In the genomic region with DNA sequence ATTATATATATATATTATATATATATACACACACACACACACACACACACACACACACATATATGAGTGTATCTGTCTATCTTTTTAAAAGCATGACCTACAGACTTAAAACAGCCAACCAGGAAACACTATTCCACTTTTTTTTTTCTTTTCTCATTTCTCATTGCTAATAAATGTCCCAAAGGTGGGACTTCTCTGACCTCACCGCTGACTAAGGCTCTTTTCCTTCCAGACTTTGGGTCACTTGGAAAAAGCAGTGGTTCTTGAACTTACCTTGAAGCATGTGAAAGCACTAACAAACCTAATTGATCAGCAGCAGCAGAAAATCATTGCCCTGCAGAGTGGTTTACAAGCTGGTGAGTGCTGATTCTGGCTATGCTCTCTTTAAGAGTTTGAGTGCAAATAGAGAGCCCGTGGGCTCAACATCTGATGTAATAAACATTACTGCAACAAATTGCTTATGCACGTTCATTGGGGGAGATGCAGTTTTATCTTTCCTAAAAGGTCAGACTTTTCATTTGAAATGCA, we compare ENCODE assay signal across 8 cellular contexts. TPM values are rescaled to one million over a fixed set of nuclear protein-coding genes. Genes with fewer than 3 reads are reported as not detected.
A peak's percentile ranks its signal among the peaks of the same experiment; 100 is the strongest.
DNase-seq lines count a peak whose midpoint lies in the region; ATAC-seq and TF ChIP-seq lines count a peak whose summit lies in the region.

No MANE protein-coding gene starts in this region.

- H3K36me3 ChIP-seq in CD8-positive, alpha-beta T cell (ENCODE audit: insufficient read depth, low read length): peaks cover 7% of the 10 kb centered on the region
- peaks cover 11% of the 10 kb centered on the region for H3K36me3 ChIP-seq in neutrophil

- H3K27me3 ChIP-seq in CD8-positive, alpha-beta T cell (ENCODE audit: insufficient read depth, low read length): no peaks in the 10 kb centered on the region
- H3K27me3 ChIP-seq in neutrophil: no peaks in the 10 kb centered on the region

- peak overlapping the region; percentile 63 for H3K4me3 Mint-ChIP-seq in CD8-positive, alpha-beta T cell

- no peaks in the 10 kb centered on the region for H3K9me3 ChIP-seq in CD8-positive, alpha-beta T cell (ENCODE audit: low read length)
- no peaks in the 10 kb centered on the region for H3K9me3 ChIP-seq in neutrophil

- no peak for DNase-seq in CD8-positive, alpha-beta T cell
- DNase-seq in MV-4-11 (lab: John Stamatoyannopoulos, UW): peak; percentile 17
- peak; percentile 47 for DNase-seq in dermis blood vessel endothelial cell
- DNase-seq in stimulated activated CD4-positive, alpha-beta T cell treated with anti-CD3 and anti-CD28 coated beads, Interleukin-1b, Interleukin-23, amount 100 ng/mL, for 48 hours: no peak

- peaks cover 63% of the 10 kb centered on the region for H3K4me1 Mint-ChIP-seq in CD8-positive, alpha-beta T cell (ENCODE audit: low read depth)

- H3K4me3 ChIP-seq in CD8-positive, alpha-beta T cell (ENCODE audit: low read depth, low read length): no peak overlapping the region
- H3K4me3 ChIP-seq in neutrophil (ENCODE audit: low read depth in 1 of 2, low read length in 1 of 2): peak overlapping the region; percentile 89 to 91

- CTCF ChIA-PET in CD8-positive, alpha-beta T cell (lab: Charles Lee): interaction anchor here (0.6 to 5.1 kb wide), 19 partner anchors 14 to 326 kb away, joined by 3 to 47 read pairs (median 5); no protein-coding TSS in a partner anchor

- H3K27ac Mint-ChIP-seq in CD8-positive, alpha-beta T cell: peak overlapping the region; percentile 55

- H3K9me3 Mint-ChIP-seq in CD8-positive, alpha-beta T cell: no peaks in the 10 kb centered on the region

- ATAC-seq in CD8-positive, alpha-beta T cell: no peak
- no peak for ATAC-seq in HG03045 (IDR thresholded peaks at IDR 0.05; ENCODE audit: unreplicated experiment)
- ATAC-seq in HG03521 (IDR thresholded peaks at IDR 0.05; ENCODE audit: unreplicated experiment): no peak
- ATAC-seq in HG02642 (IDR thresholded peaks at IDR 0.05; ENCODE audit: poor library complexity, unreplicated experiment): no peak

- no peaks in the 10 kb centered on the region for H3K27me3 Mint-ChIP-seq in CD8-positive, alpha-beta T cell (ENCODE audit: low read depth)

- H3K36me3 Mint-ChIP-seq in CD8-positive, alpha-beta T cell: peaks cover 33% of the 10 kb centered on the region

- intact Hi-C loops in CD8-positive, alpha-beta T cell (cut with DNase I, micrococcal nuclease): loop anchor here (2.0 to 10.0 kb wide), 6 partner anchors 14 to 676 kb away; partner anchors contain the start of gene SETMAR (in 1 of the 2)

- H3K4me1 ChIP-seq in CD8-positive, alpha-beta T cell (ENCODE audit: insufficient read depth, low read length): peaks cover 68% of the 10 kb centered on the region
- peaks cover 67 to 79% of the 10 kb centered on the region in 2 experiments for H3K4me1 ChIP-seq in neutrophil (ENCODE audit: control insufficient read depth in 1 of 2, insufficient read depth in 1 of 2, low read depth in 1 of 2, low read length in 1 of 2)

- no peak overlapping the region for H3K27ac ChIP-seq in CD8-positive, alpha-beta T cell (ENCODE audit: low read depth, low read length)
- H3K27ac ChIP-seq in neutrophil: peak overlapping the region; percentile 72

- no peak for TF ChIP-seq CTCF in CD8-positive, alpha-beta T cell (IDR thresholded peaks at IDR 0.05)
- TF ChIP-seq CTCF in neutrophil (IDR thresholded peaks at IDR 0.05): no peak

- POLR2A ChIA-PET in CD8-positive, alpha-beta T cell (lab: Charles Lee): no interaction called here

RNA-seq across cellular contexts. Expression of gene BHLHE40, which starts 2.0 kb away (rescaled TPM):
- 100 to 1,000 TPM; 246 to 253 TPM for total RNA-seq in CD8-positive, alpha-beta T cell
- 7.5 and 16.0 TPM in 2 replicates for total RNA-seq in dermis blood vessel endothelial cell

Comparison
In these comparisons a context has a peak if more than half of its experiments do, and no peak if none do; other contexts are left out.
1. DNase-seq: peak in MV-4-11 (single experiment) and dermis blood vessel endothelial cell (single experiment); none in CD8-positive, alpha-beta T cell (0 of 7) and stimulated activated CD4-positive, alpha-beta T cell treated with anti-CD3 and anti-CD28 coated beads, Interleukin-1b, Interleukin-23, amount 100 ng/mL, for 48 hours (single experiment).
2. RNA of gene BHLHE40, which starts 2.0 kb away (total RNA-seq): 246 to 253 TPM in CD8-positive, alpha-beta T cell; 7.5 to 16.0 TPM in dermis blood vessel endothelial cell; every median in the first group is over 10 times any median in the second.